Comparison of ENCODE assay signal across 8 cellular contexts in genomic region chr12:49108958-49109404, GRCh38. TPM values are rescaled to one million over a fixed set of nuclear protein-coding genes. Genes with fewer than 3 reads are reported as not detected.
A peak's percentile ranks its signal among the peaks of the same experiment; 100 is the strongest.
DNase-seq lines count a peak whose midpoint lies in the region; ATAC-seq and TF ChIP-seq lines count a peak whose summit lies in the region.

No MANE protein-coding gene starts in this region.

- TF ChIP-seq CTCF in LNCaP clone FGC (IDR thresholded peaks at IDR 0.05; ENCODE audit: control insufficient read depth, extremely low read depth, insufficient read depth) (no peak), cardiac fibroblast (IDR thresholded peaks at IDR 0.05; ENCODE audit: low read depth, low read length) (no peak), lung (IDR thresholded peaks at IDR 0.05; ENCODE audit: control extremely low read depth, extremely low read depth) (no peak), upper lobe of left lung (IDR thresholded peaks at IDR 0.05) (no peak)

- TF ChIP-seq EP300 in upper lobe of left lung (IDR thresholded peaks at IDR 0.05), result no peak

- H3K27me3 ChIP-seq in lung (ENCODE audit: control insufficient read depth, insufficient read depth) (no peaks in the 10 kb centered on the region), upper lobe of left lung (no peaks in the 10 kb centered on the region)

- H3K4me1 ChIP-seq in lung (ENCODE audit: control insufficient read depth in 2 of 2, insufficient read depth in 2 of 2, low read length in 2 of 2), result peaks cover 0 to 26% of the 10 kb centered on the region in 2 donors
- peaks cover 37 to 66% (median 46%) of the 10 kb centered on the region in 4 donors for H3K4me1 ChIP-seq in upper lobe of left lung

- ATAC-seq in lung (ENCODE audit: insufficient read depth, low FRiP score) (no peak), upper lobe of left lung (ENCODE audit: low FRiP score in 2 of 2) (peak; percentile 44 to 67)

- WGBS in lung, 2 donors, result 17 to 24% methylated on average over 4 of the region's 4 CpGs
- WGBS in upper lobe of left lung, 2 donors, result 5 to 21% methylated on average over 4 of the region's 4 CpGs

- H3K9me3 ChIP-seq in lung (ENCODE audit: control insufficient read depth in 2 of 2, insufficient read depth in 1 of 2, low read length in 1 of 2) (no peaks in the 10 kb centered on the region), upper lobe of left lung (no peaks in the 10 kb centered on the region)

- TF ChIP-seq POLR2A in upper lobe of left lung (IDR thresholded peaks at IDR 0.05), result peak in 1 of 4 donors; percentile 38

- DNase-seq in AG08395 (ENCODE audit: low spot score) (peak; percentile 50), LNCaP clone FGC (ENCODE audit: low read depth) (no peak), cardiac fibroblast (ENCODE audit: low read depth in 2 of 2) (peak; percentile 58 to 70), lung (ENCODE audit: low spot score) (peak; percentile 66), upper lobe of left lung (peak in 1 of 2 donors; percentile 81), NCI-H1105 (lab: John Stamatoyannopoulos, UW) (no peak), amniotic stem cell (lab: John Stamatoyannopoulos, UW) (no peak), LoVo (ENCODE audit: low spot score) (no peak)

- H3K36me3 ChIP-seq in lung (ENCODE audit: control insufficient read depth in 2 of 2, insufficient read depth in 2 of 2, low read length in 2 of 2), result peaks cover 0 to 14% of the 10 kb centered on the region in 2 donors
- H3K36me3 ChIP-seq in upper lobe of left lung, result peaks cover 0 to 30% (median 19%) of the 10 kb centered on the region in 4 donors

- H3K4me3 ChIP-seq in LNCaP clone FGC (ENCODE audit: low read depth, low read length) (peak overlapping the region; percentile 98), cardiac fibroblast (replicated peaks in 1 of 2; ENCODE audit: low read depth in 2 of 2, low read length in 2 of 2) (peak overlapping the region; percentile 93 to 95), lung (no peak overlapping the region), upper lobe of left lung (peak overlapping the region in 3 of 4 donors; percentile 82 to 94 (median 86))

- H3K27ac ChIP-seq in lung (ENCODE audit: low read depth in 1 of 2, low read length in 1 of 2), result peak overlapping the region; percentile 77 to 83
- H3K27ac ChIP-seq in upper lobe of left lung, result peak overlapping the region; percentile 94 to 100 (median 98)

RNA-seq across cellular contexts. Expression of gene LMBR1L, which starts 1.7 kb away (rescaled TPM):
- total RNA-seq in lung, result 10 to 100 TPM; 38.5 to 70.1 TPM
- polyA plus RNA-seq in lung, result 10 to 100 TPM; 34.8 to 39.0 TPM
- total RNA-seq in upper lobe of left lung, result 100 to 1,000 TPM in 1 of 6 donors, 10 to 100 TPM in 5; 20.4 to 108 (median 57.7) TPM

RNA-seq across cellular contexts. Expression of gene DHH, which starts 14.4 kb away (rescaled TPM):
- 1 to 10 TPM; 1.3 to 2.6 TPM for total RNA-seq in lung
- polyA plus RNA-seq in lung, result under 1 TPM; 0.16 to 0.64 TPM
- 1 to 10 TPM in 2 of 6 donors, under 1 TPM in 3, not detected in 1; 0.39 to 3.1 (median 0.76) TPM for total RNA-seq in upper lobe of left lung

RNA-seq across cellular contexts. Expression of gene TUBA1B, which starts 22.2 kb away (rescaled TPM):
- total RNA-seq in lung (100 to 1,000 TPM; 261 to 900 TPM), upper lobe of left lung (100 to 1,000 TPM in 5 of 6 donors, 10 to 100 TPM in 1; 87.0 to 764 (median 397) TPM)
- 1,000 to 10,000 TPM in 1 of 2 donors, 100 to 1,000 TPM in 1; 415 to 1,091 TPM for polyA plus RNA-seq in lung

RNA-seq across cellular contexts. Expression of gene RHEBL1, which starts 39.2 kb away (rescaled TPM):
- 1 to 10 TPM in 1 of 2 donors, under 1 TPM in 1; 0.51 to 2.4 TPM for total RNA-seq in lung
- 1 to 10 TPM; 1.8 to 2.6 TPM for polyA plus RNA-seq in lung
- 1 to 10 TPM in 2 of 6 donors, under 1 TPM in 2, not detected in 2; 0.97 to 1.4 (median 1.2) TPM for total RNA-seq in upper lobe of left lung

RNA-seq across cellular contexts. Expression of gene KMT2D, which starts 48.4 kb away (rescaled TPM):
- total RNA-seq in lung (100 to 1,000 TPM in 1 of 2 donors, 10 to 100 TPM in 1; 58.7 to 115 TPM), upper lobe of left lung (100 to 1,000 TPM in 5 of 6 donors, 10 to 100 TPM in 1; 91.5 to 250 (median 112) TPM)
- 10 to 100 TPM; 27.6 to 39.7 TPM for polyA plus RNA-seq in lung

Comparison
In these comparisons a context has a peak if more than half of its experiments do, and no peak if none do; other contexts are left out.
1. DNase-seq: peak in AG08395 (single experiment), cardiac fibroblast (2 of 2) and lung (single experiment); none in LNCaP clone FGC (single experiment), NCI-H1105 (single experiment), amniotic stem cell (single experiment) and LoVo (single experiment).